9 cellular contexts compared by ENCODE assay signal in the genomic region with DNA sequence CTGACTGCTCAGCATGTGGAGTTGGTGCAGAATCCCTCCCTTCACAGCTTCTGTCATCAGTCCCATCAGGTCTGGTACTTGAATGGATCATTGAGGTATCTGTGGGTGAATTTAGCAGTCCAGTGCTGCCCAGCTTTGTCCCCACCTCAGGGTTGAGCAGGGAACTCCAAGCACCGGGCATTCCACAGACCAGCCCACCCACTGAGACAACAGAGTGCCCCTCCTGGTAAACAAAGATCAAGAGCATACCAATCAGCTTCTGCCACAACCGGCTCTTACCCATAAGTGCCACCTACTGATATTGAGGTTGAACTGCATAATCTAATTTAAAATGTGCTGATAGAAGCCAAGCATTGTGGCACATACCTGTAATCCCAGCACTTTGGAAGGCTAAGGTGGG. TPM values are rescaled to one million over a fixed set of nuclear protein-coding genes. Genes with fewer than 3 reads are reported as not detected.
DNase-seq lines count a peak whose midpoint lies in the region; ATAC-seq and TF ChIP-seq lines count a peak whose summit lies in the region.
"Had no signal": no experiment of that assay in that cellular context is flagged by ENCODE, and none has a peak within 500 bp of the region (broad histone marks: within the 10 kb centered on the region; RNA-seq: fewer than 3 reads in every experiment).

No MANE protein-coding gene starts in this region.

- no peaks in the 10 kb centered on the region for H3K4me1 ChIP-seq in SJCRH30
- no peaks in the 10 kb centered on the region for H3K4me1 ChIP-seq in heart right ventricle

- WGBS in heart right ventricle, 2 donors: 9 to 13% methylated on average over 2 of the region's 2 CpGs
- WGBS in lower leg skin, 2 donors: 9 to 28% methylated on average over 2 of the region's 2 CpGs

- H3K4me3 ChIP-seq in SJCRH30 (no peak overlapping the region), heart right ventricle (no peak overlapping the region), lower leg skin (ENCODE audit: low read depth, poor library complexity, severe bottlenecking) (no peak overlapping the region)

- intact Hi-C loops in heart right ventricle (cut with DNase I): no loop called here
- intact Hi-C loops in lower leg skin (cut with DNase I; ENCODE audit: low total_unique reads): no loop called here

- no peaks in the 10 kb centered on the region for H3K27me3 ChIP-seq in SJCRH30
- peaks cover 0 to 6% (median 0%) of the 10 kb centered on the region in 7 donors for H3K27me3 ChIP-seq in heart right ventricle

- peak; percentile 54 for ATAC-seq in HG03565 (IDR thresholded peaks at IDR 0.05; ENCODE audit: unreplicated experiment)
- ATAC-seq in heart right ventricle: no peak
- no peak for ATAC-seq in HG03039 (IDR thresholded peaks at IDR 0.05; ENCODE audit: unreplicated experiment)

- H3K36me3 ChIP-seq in SJCRH30: no peaks in the 10 kb centered on the region
- no peaks in the 10 kb centered on the region for H3K36me3 ChIP-seq in heart right ventricle

- no peaks in the 10 kb centered on the region for H3K9me3 ChIP-seq in SJCRH30 (replicated peaks)
- H3K9me3 ChIP-seq in heart right ventricle: peaks cover 0 to 23% (median 0%) of the 10 kb centered on the region in 11 donors

- TF ChIP-seq CTCF in heart right ventricle (IDR thresholded peaks at IDR 0.05) (peak in 1 of 9 donors; percentile 25), lower leg skin (IDR thresholded peaks at IDR 0.05) (no peak)

- H3K27ac ChIP-seq in SJCRH30: no peak overlapping the region
- H3K27ac ChIP-seq in heart right ventricle: no peak overlapping the region

- TF ChIP-seq POLR2A in lower leg skin (IDR thresholded peaks at IDR 0.05): no peak

- DNase-seq in NCI-H2029 (lab: John Stamatoyannopoulos, UW): peak; percentile 2
- no peak for DNase-seq in NCI-H2029 treated with DMSO at 0.1 percent for 48 hours (lab: John Stamatoyannopoulos, UW)
- DNase-seq in SJCRH30: peak; percentile 25 to 46
- DNase-seq in pons (ENCODE audit: low spot score): peak; percentile 2
- no peak for DNase-seq in heart right ventricle
- DNase-seq in lower leg skin (ENCODE audit: low spot score in 2 of 2): no peak
- DNase-seq: effector CD4-positive, alpha-beta T cell had no signal

RNA-seq across cellular contexts. Expression of a gene that starts 57.1 kb away (rescaled TPM):
- 248 and 281 TPM in 2 replicates for total RNA-seq in SJCRH30 (2014; rRNA removed; shearing (Covaris generic))
- total RNA-seq in heart right ventricle (100 to 1,000 TPM; 196 to 314 (median 274) TPM), lower leg skin (10 to 100 TPM; 57.4 to 94.0 (median 70.7) TPM)
- 100 to 1,000 TPM in 1 of 2 donors, 10 to 100 TPM in 1; 69.6 to 123 TPM for polyA plus RNA-seq in heart right ventricle

Comparison
In these comparisons a context has a peak if more than half of its experiments do, and no peak if none do; other contexts are left out.
1. DNase-seq: peak in NCI-H2029 (single experiment), SJCRH30 (2 of 2) and pons (single experiment); none in NCI-H2029 treated with DMSO at 0.1 percent for 48 hours (single experiment), heart right ventricle (0 of 2) and lower leg skin (0 of 2).